In genomic region chr2:135736546-135736945, GRCh38 we compare ENCODE assay signal across 18 cellular contexts. TPM values are rescaled to one million over a fixed set of nuclear protein-coding genes. Genes with fewer than 3 reads are reported as not detected.
DNase-seq lines count a peak whose midpoint lies in the region; ATAC-seq and TF ChIP-seq lines count a peak whose summit lies in the region.
"Had no signal": no experiment of that assay in that cellular context is flagged by ENCODE, and none has a peak within 500 bp of the region (broad histone marks: within the 10 kb centered on the region; RNA-seq: fewer than 3 reads in every experiment).

No MANE protein-coding gene starts in this region.

- DNase-seq in SK-N-SH (no peak), Caco-2 (no peak), endothelial cell (ENCODE audit: low spot score) (no peak)
- no peak for DNase-seq in CD8-positive, alpha-beta T cell
- DNase-seq: Calu3; CD4-positive, CD25-positive, alpha-beta regulatory T cell; CD8-positive, alpha-beta memory T cell; DMS53; DMS79 treated with DMSO at 0.1 percent for 48 hours; GOT3; HFFc6 had no signal

- H3K4me1 ChIP-seq in SK-N-SH (ENCODE audit: control insufficient read depth in 1 of 2, insufficient read depth in 2 of 2, low read depth in 1 of 2, low read length in 1 of 2), result no peaks in the 10 kb centered on the region; a peak in 1 of 4 replicates
- H3K4me1 ChIP-seq in Caco-2, result no peaks in the 10 kb centered on the region
- H3K4me1 ChIP-seq in CD8-positive, alpha-beta T cell (ENCODE audit: insufficient read depth, low read length), result peaks cover 22% of the 10 kb centered on the region
- H3K4me1 ChIP-seq: BLaER1, HAP-1 had no signal

- H3K9ac ChIP-seq in SK-N-SH, result no peak overlapping the region
- H3K9ac ChIP-seq: BLaER1 had no signal

- no peaks in the 10 kb centered on the region for H3K27me3 ChIP-seq in SK-N-SH (ENCODE audit: insufficient read depth)
- no peaks in the 10 kb centered on the region for H3K27me3 ChIP-seq in Caco-2 (replicated peaks; ENCODE audit: control insufficient read depth, insufficient read depth, low read length)
- H3K27me3 ChIP-seq in CD8-positive, alpha-beta T cell (ENCODE audit: insufficient read depth, low read length), result no peaks in the 10 kb centered on the region
- H3K27me3 ChIP-seq: BLaER1 had no signal

- CTCF ChIA-PET in SK-N-SH (lab: Yijun Ruan, JAX) (interaction anchor here (1.0 kb wide), 1 partner anchor 27 kb away, joined by 3 read pairs; no protein-coding TSS in a partner anchor), Caco-2 (lab: Charles Lee) (no interaction called here)
- CTCF ChIA-PET in CD8-positive, alpha-beta T cell (lab: Charles Lee), result interaction anchor here (1.5 kb wide), 1 partner anchor 748 kb away, joined by 3 read pairs; no protein-coding TSS in a partner anchor

- H3K79me2 ChIP-seq in SK-N-SH (ENCODE audit: insufficient read depth), result no peaks in the 10 kb centered on the region

- no peaks in the 10 kb centered on the region for H3K9me2 ChIP-seq in SK-N-SH

- peak overlapping the region; percentile 10; the same call in 1 of the 2 replicates for H2AFZ ChIP-seq in SK-N-SH (ENCODE audit: low read depth)

- TF ChIP-seq EP300 in SK-N-SH (IDR thresholded peaks at IDR 0.05; ENCODE audit: borderline replicate concordance in 1 of 2, low read depth in 1 of 2, low read length in 1 of 2), result no peak

- ATAC-seq in SK-N-SH treated with all-trans-retinoic acid at 6 μM for 48 hours, result no peak
- ATAC-seq in HG03196 (IDR thresholded peaks at IDR 0.05; ENCODE audit: unreplicated experiment), result no peak
- ATAC-seq in CD8-positive, alpha-beta T cell, result no peak

- no peak overlapping the region for H3K4me2 ChIP-seq in SK-N-SH
- H3K4me2 ChIP-seq: BLaER1 had no signal

- H3K9me3 Mint-ChIP-seq in Caco-2 (ENCODE audit: unreplicated experiment), result no peaks in the 10 kb centered on the region
- no peaks in the 10 kb centered on the region for H3K9me3 Mint-ChIP-seq in endothelial cell (ENCODE audit: unreplicated experiment)
- peaks cover 1% of the 10 kb centered on the region for H3K9me3 Mint-ChIP-seq in CD8-positive, alpha-beta T cell
- H3K9me3 Mint-ChIP-seq: CD8-positive, alpha-beta memory T cell; HFFc6 had no signal

- no TSS peak for BruUV-seq in Caco-2 (replicated peaks; lab: Mats Ljungman, UMichigan)

- 94% methylated on average over 5 of the region's 5 CpGs for WGBS in SK-N-SH (ENCODE audit: low lambda C conversion rate)

- H3K4me3 ChIP-seq in SK-N-SH (ENCODE audit: low read depth in 2 of 2, low read length in 1 of 2) (no peak overlapping the region), Caco-2 (ENCODE audit: low read depth, low read length) (no peak overlapping the region)
- H3K4me3 ChIP-seq in CD8-positive, alpha-beta T cell (ENCODE audit: low read depth, low read length), result no peak overlapping the region
- H3K4me3 ChIP-seq: BLaER1, HAP-1 had no signal

- intact Hi-C loops in Caco-2 (cut with micrococcal nuclease; ENCODE audit: unreplicated experiment), result no loop called here
- intact Hi-C loops in CD8-positive, alpha-beta T cell (cut with DNase I, micrococcal nuclease), result no loop called here

- H3F3A ChIP-seq in SK-N-SH (replicated peaks; ENCODE audit: insufficient read depth), result no peaks in the 10 kb centered on the region

- H3K9me3 ChIP-seq in SK-N-SH, result no peaks in the 10 kb centered on the region
- no peaks in the 10 kb centered on the region for H3K9me3 ChIP-seq in Caco-2
- no peaks in the 10 kb centered on the region for H3K9me3 ChIP-seq in CD8-positive, alpha-beta T cell (ENCODE audit: low read length)
- H3K9me3 ChIP-seq: BLaER1, HAP-1 had no signal

- H3K27ac ChIP-seq in SK-N-SH (ENCODE audit: low read depth in 2 of 2, low read length in 1 of 2), result no peak overlapping the region
- no peak overlapping the region for H3K27ac ChIP-seq in CD8-positive, alpha-beta T cell (ENCODE audit: low read depth, low read length)
- H3K27ac ChIP-seq: 22Rv1, BLaER1, C4-2B had no signal

- TF ChIP-seq RAD21 in SK-N-SH (IDR thresholded peaks at IDR 0.05; ENCODE audit: low read length), result no peak

- no peak overlapping the region for H3K4me3 Mint-ChIP-seq in Caco-2 (ENCODE audit: unreplicated experiment)
- H3K4me3 Mint-ChIP-seq in endothelial cell (ENCODE audit: unreplicated experiment), result no peak overlapping the region
- H3K4me3 Mint-ChIP-seq in CD8-positive, alpha-beta T cell, result no peak overlapping the region
- H3K4me3 Mint-ChIP-seq: B cell; CD4-positive, CD25-positive, alpha-beta regulatory T cell; CD8-positive, alpha-beta memory T cell; HFFc6 had no signal

- TF ChIP-seq CTCF in SK-N-SH (IDR thresholded peaks at IDR 0.05) (no peak), Caco-2 (IDR thresholded peaks at IDR 0.05; ENCODE audit: insufficient read depth in 1 of 2, low read depth in 1 of 2, low read length in 1 of 2, severe bottlenecking in 1 of 2, unreplicated experiment in 1 of 2) (no peak), endothelial cell (IDR thresholded peaks at IDR 0.05; ENCODE audit: unreplicated experiment) (no peak)
- no peak for TF ChIP-seq CTCF in CD8-positive, alpha-beta T cell (IDR thresholded peaks at IDR 0.05)

- H3K27me3 Mint-ChIP-seq in Caco-2 (ENCODE audit: insufficient read depth, unreplicated experiment) (no peaks in the 10 kb centered on the region), endothelial cell (ENCODE audit: unreplicated experiment) (peaks cover 2% of the 10 kb centered on the region)
- H3K27me3 Mint-ChIP-seq in CD8-positive, alpha-beta T cell (ENCODE audit: low read depth), result no peaks in the 10 kb centered on the region
- H3K27me3 Mint-ChIP-seq: B cell; CD4-positive, CD25-positive, alpha-beta regulatory T cell; CD8-positive, alpha-beta memory T cell had no signal

- H3K27ac Mint-ChIP-seq in Caco-2 (ENCODE audit: unreplicated experiment) (peak overlapping the region; percentile 31), endothelial cell (ENCODE audit: unreplicated experiment) (peak overlapping the region; percentile 14)
- H3K27ac Mint-ChIP-seq in CD8-positive, alpha-beta T cell, result no peak overlapping the region
- H3K27ac Mint-ChIP-seq: B cell; CD4-positive, CD25-positive, alpha-beta regulatory T cell; HFFc6 had no signal

- H4K20me1 ChIP-seq in SK-N-SH (ENCODE audit: insufficient read depth), result no peaks in the 10 kb centered on the region
- H4K20me1 ChIP-seq: BLaER1 had no signal

- no peaks in the 10 kb centered on the region for H3K36me3 ChIP-seq in SK-N-SH (replicated peaks in 1 of 2; ENCODE audit: control insufficient read depth in 1 of 2, insufficient read depth in 2 of 2, low read length in 1 of 2)
- no peaks in the 10 kb centered on the region for H3K36me3 ChIP-seq in Caco-2 (ENCODE audit: control insufficient read depth, insufficient read depth, low read length)
- H3K36me3 ChIP-seq in CD8-positive, alpha-beta T cell (ENCODE audit: insufficient read depth, low read length), result no peaks in the 10 kb centered on the region
- H3K36me3 ChIP-seq: BLaER1, HAP-1 had no signal

- H3K4me1 Mint-ChIP-seq in Caco-2 (ENCODE audit: low read depth, unreplicated experiment) (no peaks in the 10 kb centered on the region), endothelial cell (ENCODE audit: unreplicated experiment) (no peaks in the 10 kb centered on the region)
- peaks cover 28% of the 10 kb centered on the region for H3K4me1 Mint-ChIP-seq in CD8-positive, alpha-beta T cell (ENCODE audit: low read depth)

- POLR2A ChIA-PET in SK-N-SH (lab: Yijun Ruan, JAX) (no interaction called here), Caco-2 (lab: Charles Lee) (no interaction called here)
- POLR2A ChIA-PET in CD8-positive, alpha-beta T cell (lab: Charles Lee), result no interaction called here

- H3K36me3 Mint-ChIP-seq in Caco-2 (ENCODE audit: insufficient read depth, unreplicated experiment), result peaks cover 3% of the 10 kb centered on the region
- H3K36me3 Mint-ChIP-seq in endothelial cell (ENCODE audit: low read depth, unreplicated experiment), result no peaks in the 10 kb centered on the region
- no peaks in the 10 kb centered on the region for H3K36me3 Mint-ChIP-seq in CD8-positive, alpha-beta T cell
- H3K36me3 Mint-ChIP-seq: CD4-positive, CD25-positive, alpha-beta regulatory T cell; CD8-positive, alpha-beta memory T cell had no signal

TF ChIP-seq in SK-N-SH, 30 proteins besides CTCF, POLR2A, EP300 and RAD21:
- TF ChIP-seq TAF1 (IDR thresholded peaks at IDR 0.05; ENCODE audit: borderline replicate concordance, low read depth, low read length) (no peak), FOXJ3 (CRISPR knock-in tag; IDR thresholded peaks at IDR 0.05) (no peak)

TF ChIP-seq in SK-N-SH treated with all-trans-retinoic acid at 6 μM for 48 hours, 23 proteins besides CTCF, POLR2A, EP300 and RAD21 (continues in another document):
- TF ChIP-seq TOX (CRISPR knock-in tag; IDR thresholded peaks at IDR 0.05; ENCODE audit: borderline replicate concordance), result no peak
- TF ChIP-seq CSRNP3 (CRISPR knock-in tag; IDR thresholded peaks at IDR 0.05), result no peak
- TF ChIP-seq ZFP3 (CRISPR knock-in tag; IDR thresholded peaks at IDR 0.05), result no peak
- no peak for TF ChIP-seq CSDC2 (CRISPR knock-in tag; IDR thresholded peaks at IDR 0.05)
- no peak for TF ChIP-seq CREB5 (CRISPR knock-in tag; IDR thresholded peaks at IDR 0.05; ENCODE audit: low read depth)
- no peak for TF ChIP-seq RARB (CRISPR knock-in tag; IDR thresholded peaks at IDR 0.05)

RNA-seq across cellular contexts. Expression of gene UBXN4, which starts 5.1 kb away (rescaled TPM):
- 32.7 and 48.7 TPM in 2 replicates for polyA plus RNA-seq in SK-N-SH (2012; rRNA removed)
- 35.3 and 41.7 TPM in 2 replicates for polyA plus RNA-seq in SK-N-SH (2012; cell fraction: cytosol; rRNA removed)
- 63.2 and 123 TPM in 2 replicates for polyA plus RNA-seq in SK-N-SH (2012; cell fraction: nucleus; rRNA removed)
- 98.1 and 99.3 TPM in 2 replicates for total RNA-seq in Caco-2 (2022)
- 101 TPM for total RNA-seq in endothelial cell (ENCODE audit: unreplicated experiment)
- total RNA-seq in CD8-positive, alpha-beta T cell, result 100 to 1,000 TPM; 157 to 172 TPM
